In genomic region chr13:50081106-50081898, GRCh38 we compare ENCODE assay signal across 1 cellular context.
TF ChIP-seq lines count a peak whose summit lies in the region.

No MANE protein-coding gene starts in this region.

TF ChIP-seq in K562, 482 proteins besides CTCF, POLR2A, EP300 and RAD21 (continued from another document and continues in another):
- TF ChIP-seq, protein P1, sequence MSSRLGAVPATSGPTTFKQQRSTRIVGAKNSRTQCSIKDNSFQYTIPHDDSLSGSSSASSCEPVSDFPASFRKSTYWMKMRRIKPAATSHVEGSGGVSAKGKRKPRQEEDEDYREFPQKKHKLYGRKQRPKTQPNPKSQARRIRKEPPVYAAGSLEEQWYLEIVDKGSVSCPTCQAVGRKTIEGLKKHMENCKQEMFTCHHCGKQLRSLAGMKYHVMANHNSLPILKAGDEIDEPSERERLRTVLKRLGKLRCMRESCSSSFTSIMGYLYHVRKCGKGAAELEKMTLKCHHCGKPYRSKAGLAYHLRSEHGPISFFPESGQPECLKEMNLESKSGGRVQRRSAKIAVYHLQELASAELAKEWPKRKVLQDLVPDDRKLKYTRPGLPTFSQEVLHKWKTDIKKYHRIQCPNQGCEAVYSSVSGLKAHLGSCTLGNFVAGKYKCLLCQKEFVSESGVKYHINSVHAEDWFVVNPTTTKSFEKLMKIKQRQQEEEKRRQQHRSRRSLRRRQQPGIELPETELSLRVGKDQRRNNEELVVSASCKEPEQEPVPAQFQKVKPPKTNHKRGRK (tag; IDR thresholded peaks at IDR 0.05), result no peak
- TF ChIP-seq NBN (IDR thresholded peaks at IDR 0.05; ENCODE audit: low read depth), result no peak
- peak; percentile 54 for TF ChIP-seq SAP30 (IDR thresholded peaks at IDR 0.05; ENCODE audit: borderline replicate concordance, insufficient read depth, low read depth, low read length, poor library complexity, severe bottlenecking)
- TF ChIP-seq CREB1 (IDR thresholded peaks at IDR 0.05), result 0 out of 2 replicates have a peak, but pooled peaks have one; percentile 14
- no peak for TF ChIP-seq CREB1 (CRISPR knock-in tag; IDR thresholded peaks at IDR 0.05)
- TF ChIP-seq ZBTB7A (IDR thresholded peaks at IDR 0.05; ENCODE audit: borderline replicate concordance, control insufficient read depth, low read depth, low read length), result peak; percentile 92; the same call in 1 of the 2 replicates
- no peak for TF ChIP-seq NR2C2 (CRISPR knock-in tag; IDR thresholded peaks at IDR 0.05)
- no peak for TF ChIP-seq NR2C2 (tag; IDR thresholded peaks at IDR 0.05)
- TF ChIP-seq, protein P2, sequence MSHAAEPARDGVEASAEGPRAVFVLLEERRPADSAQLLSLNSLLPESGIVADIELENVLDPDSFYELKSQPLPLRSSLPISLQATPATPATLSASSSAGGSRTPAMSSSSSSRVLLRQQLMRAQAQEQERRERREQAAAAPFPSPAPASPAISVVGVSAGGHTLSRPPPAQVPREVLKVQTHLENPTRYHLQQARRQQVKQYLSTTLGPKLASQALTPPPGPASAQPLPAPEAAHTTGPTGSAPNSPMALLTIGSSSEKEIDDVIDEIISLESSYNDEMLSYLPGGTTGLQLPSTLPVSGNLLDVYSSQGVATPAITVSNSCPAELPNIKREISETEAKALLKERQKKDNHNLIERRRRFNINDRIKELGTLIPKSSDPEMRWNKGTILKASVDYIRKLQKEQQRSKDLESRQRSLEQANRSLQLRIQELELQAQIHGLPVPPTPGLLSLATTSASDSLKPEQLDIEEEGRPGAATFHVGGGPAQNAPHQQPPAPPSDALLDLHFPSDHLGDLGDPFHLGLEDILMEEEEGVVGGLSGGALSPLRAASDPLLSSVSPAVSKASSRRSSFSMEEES (CRISPR knock-in tag; IDR thresholded peaks at IDR 0.05), result no peak
- TF ChIP-seq TRIM24 (IDR thresholded peaks at IDR 0.05), result peak in 1 of 2 experiments; percentile 67; a peak in 3 of 4 replicates
- TF ChIP-seq ERF (CRISPR knock-in tag; IDR thresholded peaks at IDR 0.05), result no peak
- peak; percentile 90 for TF ChIP-seq NFRKB (IDR thresholded peaks at IDR 0.05; ENCODE audit: low read depth)
- TF ChIP-seq CCNT2 (IDR thresholded peaks at IDR 0.05; ENCODE audit: borderline replicate concordance, extremely low read depth, insufficient read length, low read depth, low read length), result peak; percentile 39
- TF ChIP-seq PCBP1 (IDR thresholded peaks at IDR 0.05; ENCODE audit: low read depth, low read length, poor library complexity, severe bottlenecking), result no peak
- TF ChIP-seq PHF8 (IDR thresholded peaks at IDR 0.05; ENCODE audit: borderline replicate concordance, low read length), result peak; percentile 45; the same call in 1 of the 2 replicates
- no peak for TF ChIP-seq NELFE (IDR thresholded peaks at IDR 0.05; ENCODE audit: insufficient read depth, insufficient read length)
- no peak for TF ChIP-seq ZNF133 (CRISPR knock-in tag; IDR thresholded peaks at IDR 0.05)
- no peak for TF ChIP-seq NCOR1 (IDR thresholded peaks at IDR 0.05)
- no peak for TF ChIP-seq ESRRA (IDR thresholded peaks at IDR 0.05; ENCODE audit: borderline replicate concordance, low read depth)
- no peak; the same call in 1 of the 2 replicates for TF ChIP-seq NKRF (IDR thresholded peaks at IDR 0.05; ENCODE audit: borderline replicate concordance)
- TF ChIP-seq HMG20A (CRISPR knock-in tag; conservative IDR thresholded peaks at IDR 0.05), result no peak
- TF ChIP-seq BRD9 (IDR thresholded peaks at IDR 0.05; ENCODE audit: low read depth, partially characterized antibody), result peak; percentile 66
- TF ChIP-seq, protein P3, sequence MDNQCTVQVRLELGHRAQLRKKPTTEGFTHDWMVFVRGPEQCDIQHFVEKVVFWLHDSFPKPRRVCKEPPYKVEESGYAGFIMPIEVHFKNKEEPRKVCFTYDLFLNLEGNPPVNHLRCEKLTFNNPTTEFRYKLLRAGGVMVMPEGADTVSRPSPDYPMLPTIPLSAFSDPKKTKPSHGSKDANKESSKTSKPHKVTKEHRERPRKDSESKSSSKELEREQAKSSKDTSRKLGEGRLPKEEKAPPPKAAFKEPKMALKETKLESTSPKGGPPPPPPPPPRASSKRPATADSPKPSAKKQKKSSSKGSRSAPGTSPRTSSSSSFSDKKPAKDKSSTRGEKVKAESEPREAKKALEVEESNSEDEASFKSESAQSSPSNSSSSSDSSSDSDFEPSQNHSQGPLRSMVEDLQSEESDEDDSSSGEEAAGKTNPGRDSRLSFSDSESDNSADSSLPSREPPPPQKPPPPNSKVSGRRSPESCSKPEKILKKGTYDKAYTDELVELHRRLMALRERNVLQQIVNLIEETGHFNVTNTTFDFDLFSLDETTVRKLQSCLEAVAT (IDR thresholded peaks at IDR 0.05), result peak; percentile 77 to 86; a peak in 2 of 4 replicates
- TF ChIP-seq TBP (optimal IDR thresholded peaks at IDR 0.05; ENCODE audit: low read depth, low read length), result peak; percentile 35
- TF ChIP-seq HDAC2 (IDR thresholded peaks at IDR 0.05), result no peak
- no peak for TF ChIP-seq ZNF780A (CRISPR knock-in tag; IDR thresholded peaks at IDR 0.05)
- TF ChIP-seq ZNF584 (CRISPR knock-in tag; IDR thresholded peaks at IDR 0.05; ENCODE audit: low read depth), result no peak
- TF ChIP-seq NFIC (IDR thresholded peaks at IDR 0.05), result peak; percentile 28; the same call in 1 of the 2 replicates
- TF ChIP-seq RBFOX2 (IDR thresholded peaks at IDR 0.05; ENCODE audit: low read depth, low read length), result peak; percentile 86
- TF ChIP-seq SP1 (CRISPR knock-in tag; IDR thresholded peaks at IDR 0.05), result peak; percentile 43; the same call in 1 of the 2 replicates
- peak; percentile 80 for TF ChIP-seq POLR2G (IDR thresholded peaks at IDR 0.05; ENCODE audit: low read depth, low read length)
- peak; percentile 53 for TF ChIP-seq RBBP5 (IDR thresholded peaks at IDR 0.05; ENCODE audit: borderline replicate concordance, insufficient read depth, low read length, poor library complexity, severe bottlenecking)
- TF ChIP-seq DEAF1 (CRISPR knock-in tag; IDR thresholded peaks at IDR 0.05), result no peak
- peak in 1 of 2 experiments; percentile 73 for TF ChIP-seq E2F6 (IDR thresholded peaks at IDR 0.05; ENCODE audit: borderline replicate concordance in 1 of 2, extremely low read depth in 1 of 2, insufficient read depth in 1 of 2, insufficient read length in 1 of 2, low read depth in 1 of 2, low read length in 1 of 2, poor library complexity in 1 of 2, severe bottlenecking in 1 of 2)
- no peak for TF ChIP-seq NFYB (IDR thresholded peaks at IDR 0.05; ENCODE audit: extremely low read depth, insufficient read length)
- TF ChIP-seq ZNF239 (CRISPR knock-in tag; IDR thresholded peaks at IDR 0.05), result no peak
- no peak for TF ChIP-seq ZNF224 (CRISPR knock-in tag; IDR thresholded peaks at IDR 0.05)
- TF ChIP-seq ZBTB9 (CRISPR knock-in tag; IDR thresholded peaks at IDR 0.05), result peak; percentile 16; the same call in 1 of the 2 replicates
- no peak for TF ChIP-seq BRD4 (IDR thresholded peaks at IDR 0.05)
- peak; percentile 52; the same call in 1 of the 2 replicates for TF ChIP-seq TAF7 (tag; IDR thresholded peaks at IDR 0.05)
- TF ChIP-seq ZNF707 (CRISPR knock-in tag; conservative IDR thresholded peaks at IDR 0.05), result no peak
- TF ChIP-seq ARID1B (IDR thresholded peaks at IDR 0.05), result peak; percentile 39
- no peak for TF ChIP-seq CHD4 (IDR thresholded peaks at IDR 0.05; ENCODE audit: insufficient read depth, insufficient replicate concordance, low read depth, low read length, poor library complexity, severe bottlenecking)
- TF ChIP-seq KDM4B (IDR thresholded peaks at IDR 0.05; ENCODE audit: borderline replicate concordance in 2 of 2, low read depth in 1 of 2), result peak in 1 of 2 experiments; percentile 29; a peak in 1 of 4 replicates
- TF ChIP-seq TOE1 (IDR thresholded peaks at IDR 0.05; ENCODE audit: borderline replicate concordance), result peak; percentile 30; the same call in 1 of the 2 replicates
- TF ChIP-seq TOE1 (CRISPR knock-in tag; IDR thresholded peaks at IDR 0.05; ENCODE audit: borderline replicate concordance, low read depth), result 0 out of 2 replicates have a peak, but pooled peaks have one; percentile 20
- no peak for TF ChIP-seq HINFP (tag; conservative IDR thresholded peaks at IDR 0.05; ENCODE audit: low read depth)
- no peak for TF ChIP-seq ELF2 (CRISPR knock-in tag; IDR thresholded peaks at IDR 0.05)
- TF ChIP-seq, protein P4, sequence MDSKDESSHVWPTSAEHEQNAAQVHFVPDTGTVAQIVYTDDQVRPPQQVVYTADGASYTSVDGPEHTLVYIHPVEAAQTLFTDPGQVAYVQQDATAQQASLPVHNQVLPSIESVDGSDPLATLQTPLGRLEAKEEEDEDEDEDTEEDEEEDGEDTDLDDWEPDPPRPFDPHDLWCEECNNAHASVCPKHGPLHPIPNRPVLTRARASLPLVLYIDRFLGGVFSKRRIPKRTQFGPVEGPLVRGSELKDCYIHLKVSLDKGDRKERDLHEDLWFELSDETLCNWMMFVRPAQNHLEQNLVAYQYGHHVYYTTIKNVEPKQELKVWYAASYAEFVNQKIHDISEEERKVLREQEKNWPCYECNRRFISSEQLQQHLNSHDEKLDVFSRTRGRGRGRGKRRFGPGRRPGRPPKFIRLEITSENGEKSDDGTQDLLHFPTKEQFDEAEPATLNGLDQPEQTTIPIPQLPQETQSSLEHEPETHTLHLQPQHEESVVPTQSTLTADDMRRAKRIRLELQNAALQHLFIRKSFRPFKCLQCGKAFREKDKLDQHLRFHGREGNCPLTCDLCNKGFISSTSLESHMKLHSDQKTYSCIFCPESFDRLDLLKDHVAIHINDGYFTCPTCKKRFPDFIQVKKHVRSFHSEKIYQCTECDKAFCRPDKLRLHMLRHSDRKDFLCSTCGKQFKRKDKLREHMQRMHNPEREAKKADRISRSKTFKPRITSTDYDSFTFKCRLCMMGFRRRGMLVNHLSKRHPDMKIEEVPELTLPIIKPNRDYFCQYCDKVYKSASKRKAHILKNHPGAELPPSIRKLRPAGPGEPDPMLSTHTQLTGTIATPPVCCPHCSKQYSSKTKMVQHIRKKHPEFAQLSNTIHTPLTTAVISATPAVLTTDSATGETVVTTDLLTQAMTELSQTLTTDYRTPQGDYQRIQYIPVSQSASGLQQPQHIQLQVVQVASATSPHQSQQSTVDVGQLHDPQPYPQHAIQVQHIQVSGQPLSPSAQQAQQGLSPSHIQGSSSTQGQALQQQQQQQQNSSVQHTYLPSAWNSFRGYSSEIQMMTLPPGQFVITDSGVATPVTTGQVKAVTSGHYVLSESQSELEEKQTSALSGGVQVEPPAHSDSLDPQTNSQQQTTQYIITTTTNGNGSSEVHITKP (IDR thresholded peaks at IDR 0.05; ENCODE audit: partially characterized antibody), result no peak
